In genomic region chr17:31061678-31062077, GRCh38 we compare ENCODE assay signal across 12 cellular contexts. TPM values are rescaled to one million over a fixed set of nuclear protein-coding genes. Genes with fewer than 3 reads are reported as not detected.
DNase-seq lines count a peak whose midpoint lies in the region; ATAC-seq and TF ChIP-seq lines count a peak whose summit lies in the region.
"Had no signal": no experiment of that assay in that cellular context is flagged by ENCODE, and none has a peak within 500 bp of the region (broad histone marks: within the 10 kb centered on the region; RNA-seq: fewer than 3 reads in every experiment).

No MANE protein-coding gene starts in this region.

- peak; percentile 50 for TF ChIP-seq CTCF in GM12874 (IDR thresholded peaks at IDR 0.05; ENCODE audit: insufficient read depth, low read depth, low read length)
- peak; percentile 69 for TF ChIP-seq CTCF in OCI-LY7 (conservative IDR thresholded peaks at IDR 0.05; ENCODE audit: low read length)
- TF ChIP-seq CTCF in foreskin keratinocyte (conservative IDR thresholded peaks at IDR 0.05), result peak; percentile 49
- TF ChIP-seq CTCF in left ventricle myocardium inferior (IDR thresholded peaks at IDR 0.05; ENCODE audit: borderline replicate concordance), result no peak

- H3K4me3 ChIP-seq in OCI-LY7 (ENCODE audit: low read depth, low read length, poor library complexity, severe bottlenecking) (no peak overlapping the region), left ventricle myocardium inferior (no peak overlapping the region)
- H3K4me3 ChIP-seq: lung, suprapubic skin had no signal

- H3K27me3 ChIP-seq in foreskin keratinocyte (no peaks in the 10 kb centered on the region), left ventricle myocardium inferior (ENCODE audit: low read depth) (no peaks in the 10 kb centered on the region)
- H3K27me3 ChIP-seq: suprapubic skin had no signal

- BruUV-seq in OCI-LY7 (replicated peaks; lab: Mats Ljungman, UMichigan), result no TSS peak

- no peaks in the 10 kb centered on the region for H3K9me2 ChIP-seq in OCI-LY7 (ENCODE audit: insufficient read depth, low read length)

- H3K4me2 ChIP-seq in OCI-LY7 (ENCODE audit: low read length), result 0 out of 2 replicates have a peak overlapping the region, but pooled peaks have one; percentile 13

- H2AFZ ChIP-seq in OCI-LY7 (ENCODE audit: low read length), result 0 out of 2 replicates have a peak overlapping the region, but pooled peaks have one; percentile 17

- H3K36me3 ChIP-seq in OCI-LY7 (ENCODE audit: insufficient read depth, low read length) (no peaks in the 10 kb centered on the region), left ventricle myocardium inferior (no peaks in the 10 kb centered on the region)
- H3K36me3 ChIP-seq: suprapubic skin had no signal

- POLR2A ChIA-PET in OCI-LY7 (lab: Charles Lee), result interaction anchor here (0.5 to 0.7 kb wide), 2 partner anchors 100 to 133 kb away, joined by 3 read pairs; no protein-coding TSS in a partner anchor

- CTCF ChIA-PET in OCI-LY7 (lab: Charles Lee; ENCODE audit: unreplicated experiment), result interaction anchor here (1.1 kb wide), 1 partner anchor 154 kb away, joined by 5 read pairs; no protein-coding TSS in a partner anchor

- H3K4me1 ChIP-seq in OCI-LY7 (ENCODE audit: insufficient read depth, low read length, poor library complexity, severe bottlenecking) (peaks cover 11% of the 10 kb centered on the region), foreskin keratinocyte (no peaks in the 10 kb centered on the region), left ventricle myocardium inferior (peaks cover 4% of the 10 kb centered on the region)
- H3K4me1 ChIP-seq: suprapubic skin had no signal

- intact Hi-C loops in OCI-LY7 (cut with micrococcal nuclease; ENCODE audit: unreplicated experiment) (no loop called here), left ventricle myocardium inferior (cut with micrococcal nuclease) (no loop called here)

- DNase-seq in DMS 273 (lab: John Stamatoyannopoulos, UW; ENCODE audit: unreplicated experiment) (peak; percentile 59), OCI-LY7 (ENCODE audit: low spot score) (peak; percentile 56), foreskin keratinocyte (no peak), left ventricle myocardium inferior (no peak), SHP77 (lab: John Stamatoyannopoulos, UW) (no peak)
- DNase-seq: DMS79 treated with DMSO at 0.1 percent for 48 hours; NCI-H1417 treated with DMSO at 0.1 percent for 48 hours; stimulated activated CD4-positive, alpha-beta T cell treated with anti-CD3 and anti-CD28 coated beads, Interleukin-4, amount 100 ng/mL, for 24 hours had no signal

- no peak for ATAC-seq in foreskin keratinocyte
- ATAC-seq in GM18870 (IDR thresholded peaks at IDR 0.05; ENCODE audit: unreplicated experiment), result no peak

- no peaks in the 10 kb centered on the region for H3K79me2 ChIP-seq in OCI-LY7 (ENCODE audit: insufficient read depth, low read depth, low read length)

- H3K9me3 ChIP-seq in OCI-LY7 (ENCODE audit: low read length), result no peaks in the 10 kb centered on the region
- H3K9me3 ChIP-seq in left ventricle myocardium inferior (replicated peaks), result no peaks in the 10 kb centered on the region
- H3K9me3 ChIP-seq: suprapubic skin had no signal

- H3K27ac ChIP-seq in OCI-LY7 (ENCODE audit: low read depth, low read length, poor library complexity, severe bottlenecking) (no peak overlapping the region), foreskin keratinocyte (no peak overlapping the region), left ventricle myocardium inferior (replicated peaks) (no peak overlapping the region)
- H3K27ac ChIP-seq: suprapubic skin had no signal

- H4K20me1 ChIP-seq in OCI-LY7 (ENCODE audit: insufficient read depth, low read length), result no peaks in the 10 kb centered on the region

RNA-seq across cellular contexts. Expression of gene NF1, which starts 33.1 kb away (rescaled TPM):
- total RNA-seq in OCI-LY7 (2014; rRNA removed; shearing (Covaris generic)), result 24.0 and 38.7 TPM in 2 replicates
- total RNA-seq in OCI-LY7 (2022) (64.8 and 72.0 TPM in 2 replicates), foreskin keratinocyte (31.1 and 35.7 TPM in 2 replicates), left ventricle myocardium inferior (42.5 TPM)
- 3.7 and 4.1 TPM in 2 replicates for polyA plus RNA-seq in foreskin keratinocyte

Comparison
In these comparisons a context has a peak if more than half of its experiments do, and no peak if none do; other contexts are left out.
1. DNase-seq: peak in DMS 273 (single experiment) and OCI-LY7 (single experiment); none in foreskin keratinocyte (0 of 2), left ventricle myocardium inferior (single experiment) and SHP77 (0 of 2).